1 cellular context compared by ENCODE assay signal in the genomic region with DNA sequence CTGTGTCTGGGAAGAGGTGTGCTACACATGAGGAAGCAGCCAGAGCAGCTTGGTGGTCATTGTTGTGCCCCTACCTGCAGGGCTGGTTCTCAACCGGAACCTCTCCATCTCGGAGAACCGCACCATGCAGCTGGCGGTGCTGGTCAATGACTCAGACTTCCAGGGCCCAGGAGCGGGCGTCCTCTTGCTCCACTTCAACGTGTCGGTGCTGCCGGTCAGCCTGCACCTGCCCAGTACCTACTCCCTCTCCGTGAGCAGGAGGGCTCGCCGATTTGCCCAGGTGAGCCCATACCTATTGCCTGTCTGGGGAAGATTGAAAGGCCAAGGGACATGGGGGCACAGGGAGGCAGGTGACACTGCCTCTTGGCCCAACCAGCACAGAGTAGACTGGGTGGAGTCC.
TF ChIP-seq lines count a peak whose summit lies in the region.

No MANE protein-coding gene starts in this region.

TF ChIP-seq in H1, 55 proteins besides CTCF, POLR2A, EP300 and RAD21:
- no peak for TF ChIP-seq SP4 (IDR thresholded peaks at IDR 0.05; ENCODE audit: low read length)
- no peak for TF ChIP-seq CHD1 (IDR thresholded peaks at IDR 0.05; ENCODE audit: low read depth, low read length)
- TF ChIP-seq ASH2L (IDR thresholded peaks at IDR 0.05; ENCODE audit: low read length) = no peak
- no peak for TF ChIP-seq PHF8 (conservative IDR thresholded peaks at IDR 0.05; ENCODE audit: low read depth, low read length)
- TF ChIP-seq TEAD4 (IDR thresholded peaks at IDR 0.05; ENCODE audit: low read depth, low read length) = no peak
- TF ChIP-seq, protein P1, sequence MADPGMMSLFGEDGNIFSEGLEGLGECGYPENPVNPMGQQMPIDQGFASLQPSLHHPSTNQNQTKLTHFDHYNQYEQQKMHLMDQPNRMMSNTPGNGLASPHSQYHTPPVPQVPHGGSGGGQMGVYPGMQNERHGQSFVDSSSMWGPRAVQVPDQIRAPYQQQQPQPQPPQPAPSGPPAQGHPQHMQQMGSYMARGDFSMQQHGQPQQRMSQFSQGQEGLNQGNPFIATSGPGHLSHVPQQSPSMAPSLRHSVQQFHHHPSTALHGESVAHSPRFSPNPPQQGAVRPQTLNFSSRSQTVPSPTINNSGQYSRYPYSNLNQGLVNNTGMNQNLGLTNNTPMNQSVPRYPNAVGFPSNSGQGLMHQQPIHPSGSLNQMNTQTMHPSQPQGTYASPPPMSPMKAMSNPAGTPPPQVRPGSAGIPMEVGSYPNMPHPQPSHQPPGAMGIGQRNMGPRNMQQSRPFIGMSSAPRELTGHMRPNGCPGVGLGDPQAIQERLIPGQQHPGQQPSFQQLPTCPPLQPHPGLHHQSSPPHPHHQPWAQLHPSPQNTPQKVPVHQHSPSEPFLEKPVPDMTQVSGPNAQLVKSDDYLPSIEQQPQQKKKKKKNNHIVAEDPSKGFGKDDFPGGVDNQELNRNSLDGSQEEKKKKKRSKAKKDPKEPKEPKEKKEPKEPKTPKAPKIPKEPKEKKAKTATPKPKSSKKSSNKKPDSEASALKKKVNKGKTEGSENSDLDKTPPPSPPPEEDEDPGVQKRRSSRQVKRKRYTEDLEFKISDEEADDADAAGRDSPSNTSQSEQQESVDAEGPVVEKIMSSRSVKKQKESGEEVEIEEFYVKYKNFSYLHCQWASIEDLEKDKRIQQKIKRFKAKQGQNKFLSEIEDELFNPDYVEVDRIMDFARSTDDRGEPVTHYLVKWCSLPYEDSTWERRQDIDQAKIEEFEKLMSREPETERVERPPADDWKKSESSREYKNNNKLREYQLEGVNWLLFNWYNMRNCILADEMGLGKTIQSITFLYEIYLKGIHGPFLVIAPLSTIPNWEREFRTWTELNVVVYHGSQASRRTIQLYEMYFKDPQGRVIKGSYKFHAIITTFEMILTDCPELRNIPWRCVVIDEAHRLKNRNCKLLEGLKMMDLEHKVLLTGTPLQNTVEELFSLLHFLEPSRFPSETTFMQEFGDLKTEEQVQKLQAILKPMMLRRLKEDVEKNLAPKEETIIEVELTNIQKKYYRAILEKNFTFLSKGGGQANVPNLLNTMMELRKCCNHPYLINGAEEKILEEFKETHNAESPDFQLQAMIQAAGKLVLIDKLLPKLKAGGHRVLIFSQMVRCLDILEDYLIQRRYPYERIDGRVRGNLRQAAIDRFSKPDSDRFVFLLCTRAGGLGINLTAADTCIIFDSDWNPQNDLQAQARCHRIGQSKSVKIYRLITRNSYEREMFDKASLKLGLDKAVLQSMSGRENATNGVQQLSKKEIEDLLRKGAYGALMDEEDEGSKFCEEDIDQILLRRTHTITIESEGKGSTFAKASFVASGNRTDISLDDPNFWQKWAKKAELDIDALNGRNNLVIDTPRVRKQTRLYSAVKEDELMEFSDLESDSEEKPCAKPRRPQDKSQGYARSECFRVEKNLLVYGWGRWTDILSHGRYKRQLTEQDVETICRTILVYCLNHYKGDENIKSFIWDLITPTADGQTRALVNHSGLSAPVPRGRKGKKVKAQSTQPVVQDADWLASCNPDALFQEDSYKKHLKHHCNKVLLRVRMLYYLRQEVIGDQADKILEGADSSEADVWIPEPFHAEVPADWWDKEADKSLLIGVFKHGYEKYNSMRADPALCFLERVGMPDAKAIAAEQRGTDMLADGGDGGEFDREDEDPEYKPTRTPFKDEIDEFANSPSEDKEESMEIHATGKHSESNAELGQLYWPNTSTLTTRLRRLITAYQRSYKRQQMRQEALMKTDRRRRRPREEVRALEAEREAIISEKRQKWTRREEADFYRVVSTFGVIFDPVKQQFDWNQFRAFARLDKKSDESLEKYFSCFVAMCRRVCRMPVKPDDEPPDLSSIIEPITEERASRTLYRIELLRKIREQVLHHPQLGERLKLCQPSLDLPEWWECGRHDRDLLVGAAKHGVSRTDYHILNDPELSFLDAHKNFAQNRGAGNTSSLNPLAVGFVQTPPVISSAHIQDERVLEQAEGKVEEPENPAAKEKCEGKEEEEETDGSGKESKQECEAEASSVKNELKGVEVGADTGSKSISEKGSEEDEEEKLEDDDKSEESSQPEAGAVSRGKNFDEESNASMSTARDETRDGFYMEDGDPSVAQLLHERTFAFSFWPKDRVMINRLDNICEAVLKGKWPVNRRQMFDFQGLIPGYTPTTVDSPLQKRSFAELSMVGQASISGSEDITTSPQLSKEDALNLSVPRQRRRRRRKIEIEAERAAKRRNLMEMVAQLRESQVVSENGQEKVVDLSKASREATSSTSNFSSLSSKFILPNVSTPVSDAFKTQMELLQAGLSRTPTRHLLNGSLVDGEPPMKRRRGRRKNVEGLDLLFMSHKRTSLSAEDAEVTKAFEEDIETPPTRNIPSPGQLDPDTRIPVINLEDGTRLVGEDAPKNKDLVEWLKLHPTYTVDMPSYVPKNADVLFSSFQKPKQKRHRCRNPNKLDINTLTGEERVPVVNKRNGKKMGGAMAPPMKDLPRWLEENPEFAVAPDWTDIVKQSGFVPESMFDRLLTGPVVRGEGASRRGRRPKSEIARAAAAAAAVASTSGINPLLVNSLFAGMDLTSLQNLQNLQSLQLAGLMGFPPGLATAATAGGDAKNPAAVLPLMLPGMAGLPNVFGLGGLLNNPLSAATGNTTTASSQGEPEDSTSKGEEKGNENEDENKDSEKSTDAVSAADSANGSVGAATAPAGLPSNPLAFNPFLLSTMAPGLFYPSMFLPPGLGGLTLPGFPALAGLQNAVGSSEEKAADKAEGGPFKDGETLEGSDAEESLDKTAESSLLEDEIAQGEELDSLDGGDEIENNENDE (IDR thresholded peaks at IDR 0.05; ENCODE audit: insufficient replicate concordance, low read length) = no peak
- no peak for TF ChIP-seq FOSL1 (IDR thresholded peaks at IDR 0.05; ENCODE audit: insufficient read depth, low read depth, low read length)
- TF ChIP-seq SP2 (IDR thresholded peaks at IDR 0.05; ENCODE audit: low read length) = no peak
- no peak for TF ChIP-seq CBX5 (IDR thresholded peaks at IDR 0.05; ENCODE audit: low read depth, low read length)
- TF ChIP-seq ZNF274 (IDR thresholded peaks at IDR 0.05; ENCODE audit: borderline replicate concordance, extremely low read depth, low read length) = no peak
